Comparison of ENCODE assay signal across 1 cellular context in the genomic region with DNA sequence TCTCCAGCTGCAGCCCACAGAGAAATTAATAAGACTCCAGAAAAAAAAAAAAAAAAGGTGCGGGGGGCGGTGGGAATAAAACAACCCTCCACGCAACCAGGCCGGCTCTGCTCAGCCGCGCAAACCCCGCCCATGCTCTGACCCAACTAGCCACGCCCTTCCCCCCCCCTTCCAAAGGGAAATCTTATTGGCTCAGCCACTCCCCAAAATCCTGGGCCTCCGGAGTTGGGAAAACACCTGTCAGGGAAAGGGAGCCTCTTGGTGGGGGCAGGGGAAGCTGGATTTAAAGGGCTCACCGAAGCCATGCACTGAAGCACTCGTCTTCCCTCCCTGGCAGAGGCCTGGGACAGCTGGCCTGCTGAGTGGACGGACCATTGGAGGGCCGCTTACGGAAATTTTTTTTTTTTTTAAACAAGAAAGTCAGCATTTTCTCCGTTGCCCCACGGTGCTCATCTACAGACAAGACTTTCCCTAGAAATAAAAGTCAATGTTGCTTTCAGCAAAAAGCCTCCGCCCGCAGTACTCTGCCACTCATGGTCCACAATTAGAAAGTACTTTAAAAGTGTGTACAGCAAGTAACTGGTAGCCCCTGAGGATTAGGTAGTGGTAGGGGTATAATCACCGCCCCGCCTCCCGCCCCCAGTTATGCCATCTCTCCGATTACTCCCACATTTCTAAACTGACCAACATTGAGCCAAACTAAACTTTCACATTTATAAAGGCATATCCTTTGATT.
TF ChIP-seq lines count a peak whose summit lies in the region.

No MANE protein-coding gene starts in this region.

TF ChIP-seq in A549, 52 proteins besides CTCF, POLR2A, EP300 and RAD21 (continued from another document):
- TF ChIP-seq, protein P1, sequence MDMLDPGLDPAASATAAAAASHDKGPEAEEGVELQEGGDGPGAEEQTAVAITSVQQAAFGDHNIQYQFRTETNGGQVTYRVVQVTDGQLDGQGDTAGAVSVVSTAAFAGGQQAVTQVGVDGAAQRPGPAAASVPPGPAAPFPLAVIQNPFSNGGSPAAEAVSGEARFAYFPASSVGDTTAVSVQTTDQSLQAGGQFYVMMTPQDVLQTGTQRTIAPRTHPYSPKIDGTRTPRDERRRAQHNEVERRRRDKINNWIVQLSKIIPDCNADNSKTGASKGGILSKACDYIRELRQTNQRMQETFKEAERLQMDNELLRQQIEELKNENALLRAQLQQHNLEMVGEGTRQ (IDR thresholded peaks at IDR 0.05): no peak
- TF ChIP-seq RNF2 (IDR thresholded peaks at IDR 0.05; ENCODE audit: borderline replicate concordance, low read depth) (no peak), NPAS2 (CRISPR knock-in tag; IDR thresholded peaks at IDR 0.05; ENCODE audit: borderline replicate concordance) (no peak), KDM5A (IDR thresholded peaks at IDR 0.05) (no peak), CEBPB (IDR thresholded peaks at IDR 0.05) (no peak), NR3C1 (IDR thresholded peaks at IDR 0.05) (no peak), ZSCAN20 (CRISPR knock-in tag; IDR thresholded peaks at IDR 0.05) (no peak), HOXB5 (CRISPR knock-in tag; IDR thresholded peaks at IDR 0.05) (no peak), FOXS1 (CRISPR knock-in tag; IDR thresholded peaks at IDR 0.05) (no peak), RARB (CRISPR knock-in tag; IDR thresholded peaks at IDR 0.05) (no peak), POLR2AphosphoS2 (conservative IDR thresholded peaks at IDR 0.05; ENCODE audit: low read length) (no peak), KDM1A (IDR thresholded peaks at IDR 0.05; ENCODE audit: low read depth) (no peak)
- TF ChIP-seq, protein P2, sequence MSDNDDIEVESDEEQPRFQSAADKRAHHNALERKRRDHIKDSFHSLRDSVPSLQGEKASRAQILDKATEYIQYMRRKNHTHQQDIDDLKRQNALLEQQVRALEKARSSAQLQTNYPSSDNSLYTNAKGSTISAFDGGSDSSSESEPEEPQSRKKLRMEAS (IDR thresholded peaks at IDR 0.05): no peak
